8 cellular contexts compared by ENCODE assay signal in the genomic region with DNA sequence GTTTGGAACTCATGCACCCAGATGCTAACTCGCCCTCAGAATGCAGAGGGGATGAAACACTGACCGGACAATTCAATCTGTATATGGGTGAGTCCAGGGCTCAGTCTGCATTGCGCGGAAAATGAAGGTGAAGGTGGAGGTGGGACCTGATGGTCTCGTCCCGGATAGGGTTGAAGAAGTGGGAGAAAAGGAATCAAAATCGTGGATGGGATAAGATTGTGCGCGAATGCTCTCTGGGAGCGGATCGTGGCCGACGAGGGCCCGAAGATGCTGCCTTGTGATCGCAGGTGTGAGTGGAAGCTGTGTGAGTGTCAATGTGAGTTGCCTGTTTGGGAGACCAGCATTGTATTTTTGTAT. TPM values are rescaled to one million over a fixed set of nuclear protein-coding genes. Genes with fewer than 3 reads are reported as not detected.
DNase-seq lines count a peak whose midpoint lies in the region; TF ChIP-seq lines count a peak whose summit lies in the region.

No MANE protein-coding gene starts in this region.

- H3K4me3 ChIP-seq in fibroblast of the aortic adventitia (ENCODE audit: low read depth, low read length) (peak overlapping the region; percentile 96), spleen (peak overlapping the region; percentile 72 to 94 (median 90))

- H3K36me3 ChIP-seq in spleen: peaks cover 0 to 21% (median 0%) of the 10 kb centered on the region in 6 donors

- no peak for TF ChIP-seq CTCF in RWPE1 (conservative IDR thresholded peaks at IDR 0.05; ENCODE audit: low read depth)
- TF ChIP-seq CTCF in fibroblast of the aortic adventitia (IDR thresholded peaks at IDR 0.05; ENCODE audit: insufficient read depth, low read length): no peak
- TF ChIP-seq CTCF in spleen (IDR thresholded peaks at IDR 0.05 in 8 of 11, conservative IDR thresholded peaks at IDR 0.05 in 3 of 11): no peak

- peaks cover 3 to 25% (median 17%) of the 10 kb centered on the region in 6 donors for H3K4me1 ChIP-seq in spleen

- H3K27ac ChIP-seq in RWPE1: peak overlapping the region; percentile 80
- H3K27ac ChIP-seq in spleen: peak overlapping the region; percentile 69 to 90 (median 86)

- CTCF ChIA-PET in RWPE1 (lab: Yijun Ruan, JAX): no interaction called here

- no peaks in the 10 kb centered on the region for H3K27me3 ChIP-seq in spleen (replicated peaks in 1 of 7)

- POLR2A ChIA-PET in RWPE1 (lab: Yijun Ruan, JAX; ENCODE audit: low non-redundant PET): no interaction called here

- DNase-seq in DMS53 treated with DMSO at 0.1 percent for 48 hours (lab: John Stamatoyannopoulos, UW; ENCODE audit: unreplicated experiment) (peak; percentile 53), DMS53 (lab: John Stamatoyannopoulos, UW) (no peak), RWPE1 (ENCODE audit: low spot score) (no peak), fibroblast of the aortic adventitia (ENCODE audit: low read depth) (no peak), spleen (no peak), NCI-H2171 (lab: John Stamatoyannopoulos, UW) (no peak), AG08395 (ENCODE audit: low spot score) (no peak), CD1c-positive myeloid dendritic cell (ENCODE audit: extremely low spot score) (no peak)

- peaks cover 3 to 85% (median 74%) of the 10 kb centered on the region in 8 donors for H3K9me3 ChIP-seq in spleen

- intact Hi-C loops in spleen (cut with DNase I; ENCODE audit: low total_unique reads): no loop called here

- TF ChIP-seq POLR2A in spleen (IDR thresholded peaks at IDR 0.05): no peak

- WGBS in spleen, 5 donors: 3 to 7% (median 4%) methylated on average over 15 of the region's 15 CpGs

RNA-seq across cellular contexts. Expression of a gene that starts 0.6 kb away (rescaled TPM):
- total RNA-seq in fibroblast of the aortic adventitia (ENCODE audit: low replicate concordance) (3.0 and 5.4 TPM in 2 replicates), spleen (1 to 10 TPM; 3.1 to 7.8 (median 4.6) TPM)
- polyA plus RNA-seq in spleen: under 1 TPM; 0.36 to 0.51 (median 0.46) TPM
